Comparison of ENCODE assay signal across 19 cellular contexts in genomic region chr4:66694716-66695115, GRCh38.
A peak's percentile ranks its signal among the peaks of the same experiment; 100 is the strongest.
DNase-seq lines count a peak whose midpoint lies in the region; ATAC-seq, FAIRE-seq and TF ChIP-seq lines count a peak whose summit lies in the region.
"Had no signal": no experiment of that assay in that cellular context is flagged by ENCODE, and none has a peak within 500 bp of the region (broad histone marks: within the 10 kb centered on the region; RNA-seq: fewer than 3 reads in every experiment).

No MANE protein-coding gene starts in this region.

- peaks cover 0 to 5% (median 0%) of the 10 kb centered on the region in 3 donors for H3K4me1 ChIP-seq in pancreas

- FAIRE-seq in pancreas (lab: Jason Lieb, UNC): no peak
- FAIRE-seq: A204.1, G401.6, GM12891, GM19239, HepG2, HTR-8/SVneo had no signal

- intact Hi-C loops in pancreas (cut with DNase I) (no loop called here), cardiac septum (cut with DNase I) (no loop called here)

- H3K36me3 ChIP-seq in pancreas: no peaks in the 10 kb centered on the region

- WGBS in pancreas, 2 donors: 25 to 34% methylated on average over 3 of the region's 3 CpGs

- H3K9me3 ChIP-seq in pancreas: peaks cover 0 to under 1% (median 0%) of the 10 kb centered on the region in 4 donors

- no peak overlapping the region for H3K27ac ChIP-seq in pancreas

- H3K27me3 ChIP-seq in pancreas: no peaks in the 10 kb centered on the region

- peak; percentile 89 to 98 (median 93) for ATAC-seq in pancreas
- ATAC-seq: CD8-positive, alpha-beta T cell; HepG2 had no signal

- DNase-seq in NCI-H748 (lab: John Stamatoyannopoulos, UW; ENCODE audit: unreplicated experiment) (peak; percentile 0), NCI-H748 treated with DMSO at 0.1 percent for 48 hours (lab: John Stamatoyannopoulos, UW) (no peak), DMS53 (lab: John Stamatoyannopoulos, UW) (peak; percentile 73), NCI-H510A treated with DMSO at 0.1 percent for 48 hours (lab: John Stamatoyannopoulos, UW) (peak; percentile 50), pancreas (peak in 3 of 6 donors; percentile 13 to 34 (median 24)), cardiac septum (ENCODE audit: low spot score) (no peak), dermis blood vessel endothelial cell (no peak)
- DNase-seq: C1 segment of cervical spinal cord; CD8-positive, alpha-beta T cell; DMS79 treated with DMSO at 0.1 percent for 48 hours; EL; GOT3; H9 had no signal

- peak overlapping the region in 1 of 4 donors; percentile 15 for H3K4me3 ChIP-seq in pancreas

- no peak for TF ChIP-seq CTCF in pancreas (IDR thresholded peaks at IDR 0.05)

Comparison
In these comparisons a context has a peak if more than half of its experiments do, and no peak if none do; other contexts are left out.
1. DNase-seq: peak in NCI-H748 (single experiment), DMS53 (single experiment) and NCI-H510A treated with DMSO at 0.1 percent for 48 hours (single experiment); none in NCI-H748 treated with DMSO at 0.1 percent for 48 hours (single experiment), cardiac septum (single experiment) and dermis blood vessel endothelial cell (single experiment).